ENCODE assay signal across 20 cellular contexts in genomic region chr17:67381925-67382257, GRCh38. TPM values are rescaled to one million over a fixed set of nuclear protein-coding genes. Genes with fewer than 3 reads are reported as not detected.
A peak's percentile ranks its signal among the peaks of the same experiment; 100 is the strongest.
DNase-seq lines count a peak whose midpoint lies in the region; ATAC-seq and TF ChIP-seq lines count a peak whose summit lies in the region.
"Had no signal": no experiment of that assay in that cellular context is flagged by ENCODE, and none has a peak within 500 bp of the region (broad histone marks: within the 10 kb centered on the region; RNA-seq: fewer than 3 reads in every experiment).

No MANE protein-coding gene starts in this region.

- in situ Hi-C loops in GM23248 (cut with MboI) = loop anchor here (5.0 kb wide), 1 partner anchor 95 kb away; no protein-coding TSS in a partner anchor

- H3K9me3 ChIP-seq in endocrine pancreas (ENCODE audit: control insufficient read depth, low read length) (no peaks in the 10 kb centered on the region), GM23248 (ENCODE audit: low read depth) (no peaks in the 10 kb centered on the region), neuronal stem cell (replicated peaks in 1 of 2; ENCODE audit: control insufficient read depth in 2 of 2, insufficient read depth in 1 of 2, low read depth in 1 of 2, low read length in 2 of 2) (no peaks in the 10 kb centered on the region)
- H3K9me3 ChIP-seq: thyroid gland had no signal

- H3K9me3 Mint-ChIP-seq in activated CD8-positive, alpha-beta memory T cell treated with anti-CD3 and anti-CD28 coated beads, Interleukin-2, amount 10 ng/mL, durations not matched to agents 7 days and 5 days (ENCODE audit: low read depth) = no peaks in the 10 kb centered on the region
- H3K9me3 Mint-ChIP-seq in nephron = no peaks in the 10 kb centered on the region

- no peaks in the 10 kb centered on the region for H3K9me2 ChIP-seq in GM23248 (ENCODE audit: insufficient read depth)

- peaks cover 36% of the 10 kb centered on the region for H3K4me1 Mint-ChIP-seq in activated CD8-positive, alpha-beta memory T cell treated with anti-CD3 and anti-CD28 coated beads, Interleukin-2, amount 10 ng/mL, durations not matched to agents 7 days and 5 days
- H3K4me1 Mint-ChIP-seq in nephron = peaks cover 13% of the 10 kb centered on the region

- H3K27me3 ChIP-seq in endocrine pancreas (ENCODE audit: control insufficient read depth, insufficient read depth, low read length) (no peaks in the 10 kb centered on the region), GM23248 (replicated peaks; ENCODE audit: insufficient read depth) (no peaks in the 10 kb centered on the region), neuronal stem cell (ENCODE audit: control insufficient read depth in 3 of 3, insufficient read depth in 3 of 3, low read depth in 1 of 3, low read length in 3 of 3) (no peaks in the 10 kb centered on the region)
- H3K27me3 ChIP-seq: thyroid gland had no signal

- no peak overlapping the region for H4K8ac ChIP-seq in neuronal stem cell (ENCODE audit: low read depth, low read length)

- H3F3A ChIP-seq in GM23248 (ENCODE audit: insufficient read depth) = peaks cover 8% of the 10 kb centered on the region; the same call in 1 of the 2 replicates

- H2BK12ac ChIP-seq in neuronal stem cell (ENCODE audit: low read length) = no peak overlapping the region

- no peak overlapping the region for H3K23ac ChIP-seq in neuronal stem cell (ENCODE audit: low read depth, low read length, poor library complexity)

- no peaks in the 10 kb centered on the region for H4K20me1 ChIP-seq in GM23248 (ENCODE audit: insufficient read depth)

- no peak for DNase-seq in activated CD8-positive, alpha-beta memory T cell treated with anti-CD3 and anti-CD28 coated beads, Interleukin-2, amount 10 ng/mL, durations not matched to agents 7 days and 5 days
- no peak for DNase-seq in activated CD8-positive, alpha-beta memory T cell treated with anti-CD3 and anti-CD28 coated beads, Interleukin-2, amount 50 U/mL, for 4 hours
- DNase-seq in GM23248 = no peak
- no peak for DNase-seq in neuronal stem cell (ENCODE audit: low spot score)
- DNase-seq in effector CD4-positive, alpha-beta T cell = no peak
- DNase-seq: activated CD4-positive, alpha-beta T cell treated with anti-CD3 and anti-CD28 coated beads for 4 hours; C1 segment of cervical spinal cord; DMS79 treated with DMSO at 0.1 percent for 48 hours; GOT3; kidney; mesenchymal stem cell; NCI-H1436 treated with DMSO at 0.1 percent for 48 hours; NCI-H2171; NCI-H774; nephron progenitor cell; T-helper 9 cell; thyroid gland had no signal

- no peak overlapping the region for H3K4me2 ChIP-seq in GM23248 (ENCODE audit: unreplicated experiment)
- no peak overlapping the region for H3K4me2 ChIP-seq in neuronal stem cell (ENCODE audit: insufficient read depth, low read length, poor library complexity, severe bottlenecking)

- H3K27ac ChIP-seq in VCaP (peak overlapping the region; percentile 48), GM23248 (no peak overlapping the region), neuronal stem cell (replicated peaks; ENCODE audit: low read length) (no peak overlapping the region)
- H3K27ac ChIP-seq: thyroid gland had no signal

- peaks cover 4% of the 10 kb centered on the region for H3K79me1 ChIP-seq in neuronal stem cell (ENCODE audit: low read depth, low read length)

- H2BK120ac ChIP-seq in neuronal stem cell (ENCODE audit: low read depth, low read length) = no peak overlapping the region

- H3K27me3 Mint-ChIP-seq in activated CD8-positive, alpha-beta memory T cell treated with anti-CD3 and anti-CD28 coated beads, Interleukin-2, amount 10 ng/mL, durations not matched to agents 7 days and 5 days = no peaks in the 10 kb centered on the region
- H3K27me3 Mint-ChIP-seq in nephron (ENCODE audit: low read depth) = no peaks in the 10 kb centered on the region

- H3K4me1 ChIP-seq in endocrine pancreas (ENCODE audit: control insufficient read depth, insufficient read depth, low read length) (peaks cover 4% of the 10 kb centered on the region), GM23248 (ENCODE audit: insufficient read depth) (no peaks in the 10 kb centered on the region), neuronal stem cell (ENCODE audit: control insufficient read depth in 2 of 2, insufficient read depth in 1 of 2, low read depth in 1 of 2, low read length in 2 of 2) (peaks cover 0 to 4% of the 10 kb centered on the region in 2 donors)

- peaks cover 81% of the 10 kb centered on the region for H3K79me2 ChIP-seq in GM23248 (ENCODE audit: insufficient read depth)

- H3K18ac ChIP-seq in neuronal stem cell (ENCODE audit: low read length) = no peak overlapping the region

- WGBS in GM23248 (ENCODE audit: low coverage in 1 of 2, low lambda C conversion rate in 2 of 2, missing lambda C conversion rate in 2 of 2), 2 experiments = 68 to 81% methylated on average over 1 of the region's 1 CpG
- no CpG with 5 or more reads among the region's 1 CpG for WGBS in neuronal stem cell (ENCODE audit: extremely low coverage in 2 of 2, insufficient read length in 2 of 2, insufficient replicate concordance in 1 of 2), 2 donors

- no peak overlapping the region for H2BK15ac ChIP-seq in neuronal stem cell (ENCODE audit: low read length)

- H2AFZ ChIP-seq in GM23248 (no peak overlapping the region), neuronal stem cell (ENCODE audit: low read length) (no peak overlapping the region)

- H4K91ac ChIP-seq in neuronal stem cell (ENCODE audit: low read depth, low read length, poor library complexity) = no peak overlapping the region

- H3K14ac ChIP-seq in neuronal stem cell (ENCODE audit: low read length) = no peak overlapping the region

- H3K9ac ChIP-seq in endocrine pancreas (ENCODE audit: control insufficient read depth, insufficient read depth, low read length) = peak overlapping the region; percentile 21
- no peak overlapping the region for H3K9ac ChIP-seq in GM23248
- no peak overlapping the region for H3K9ac ChIP-seq in neuronal stem cell (ENCODE audit: low read depth, low read length, poor library complexity)

- no peak overlapping the region for H3K4me3 Mint-ChIP-seq in activated CD8-positive, alpha-beta memory T cell treated with anti-CD3 and anti-CD28 coated beads, Interleukin-2, amount 10 ng/mL, durations not matched to agents 7 days and 5 days
- H3K4me3 Mint-ChIP-seq in nephron = peak overlapping the region in 2 of 3 experiments; percentile 10 to 45
- H3K4me3 Mint-ChIP-seq: nephron progenitor cell had no signal

- H3K27ac Mint-ChIP-seq in activated CD8-positive, alpha-beta memory T cell treated with anti-CD3 and anti-CD28 coated beads, Interleukin-2, amount 10 ng/mL, durations not matched to agents 7 days and 5 days = peak overlapping the region; percentile 47
- H3K27ac Mint-ChIP-seq in nephron = peak overlapping the region; percentile 10 to 81 (median 38)
- H3K27ac Mint-ChIP-seq: nephron progenitor cell had no signal

- H3K36me3 Mint-ChIP-seq in activated CD8-positive, alpha-beta memory T cell treated with anti-CD3 and anti-CD28 coated beads, Interleukin-2, amount 10 ng/mL, durations not matched to agents 7 days and 5 days = peaks cover 33% of the 10 kb centered on the region
- peaks cover 9% of the 10 kb centered on the region for H3K36me3 Mint-ChIP-seq in nephron (ENCODE audit: low read depth)

- H3K4me3 ChIP-seq in endocrine pancreas (ENCODE audit: control insufficient read depth, insufficient read depth, low read length) (peak overlapping the region; percentile 35), GM23248 (no peak overlapping the region), neuronal stem cell (ENCODE audit: low read length in 2 of 2) (no peak overlapping the region)
- H3K4me3 ChIP-seq: thyroid gland had no signal

- H2AK5ac ChIP-seq in neuronal stem cell (ENCODE audit: low read depth, low read length) = no peak overlapping the region

- H2BK5ac ChIP-seq in neuronal stem cell (ENCODE audit: low read length) = no peak overlapping the region

- no peak for ATAC-seq in activated CD8-positive, alpha-beta memory T cell treated with anti-CD3 and anti-CD28 coated beads, Interleukin-2, amount 10 ng/mL, durations not matched to agents 7 days and 5 days

- H3K36me3 ChIP-seq in endocrine pancreas (ENCODE audit: control insufficient read depth, insufficient read depth, low read length) (no peaks in the 10 kb centered on the region), GM23248 (ENCODE audit: low read depth) (no peaks in the 10 kb centered on the region), neuronal stem cell (replicated peaks in 1 of 2; ENCODE audit: control insufficient read depth in 2 of 2, insufficient read depth in 2 of 2, low read length in 2 of 2) (peaks cover 0 to 5% of the 10 kb centered on the region in 2 donors)
- H3K36me3 ChIP-seq: thyroid gland had no signal

- TF ChIP-seq CTCF in VCaP (conservative IDR thresholded peaks at IDR 0.05) (no peak), nephron (IDR thresholded peaks at IDR 0.05; ENCODE audit: unreplicated experiment in 3 of 3) (no peak)

- CTCF ChIA-PET in activated CD8-positive, alpha-beta memory T cell treated with anti-CD3 and anti-CD28 coated beads, Interleukin-2, amount 10 ng/mL, durations not matched to agents 7 days and 5 days (lab: Charles Lee) = interaction anchor here (0.7 to 10.5 kb wide), 4 partner anchors 9 to 442 kb away, joined by 3 to 209 read pairs (median 4); no protein-coding TSS in a partner anchor

- no peak overlapping the region for H3K4ac ChIP-seq in neuronal stem cell (ENCODE audit: low read length)

RNA-seq across cellular contexts. Expression of gene PITPNC1, which starts 4.8 kb away (rescaled TPM):
- total RNA-seq in activated CD8-positive, alpha-beta memory T cell treated with anti-CD3 and anti-CD28 coated beads, Interleukin-2, amount 10 ng/mL, durations not matched to agents 7 days and 5 days = 10 to 100 TPM; 44.9 to 67.6 TPM
- 5.8 and 9.2 TPM in 2 replicates for total RNA-seq in GM23248 (2014; rRNA removed; shearing (Covaris generic))
- 7.3 and 7.4 TPM in 2 replicates for polyA plus RNA-seq in GM23248 (2016; fragmentation: Nextera tagmentation; extraction: Ambion mirVana)
- 16.3 TPM for polyA plus RNA-seq in neuronal stem cell (2013, experiment 1 of 2)
- 16.7 TPM for polyA plus RNA-seq in neuronal stem cell (2013, experiment 2 of 2)

RNA-seq across cellular contexts. Expression of gene PSMD12, which starts 15.5 kb away (rescaled TPM):
- total RNA-seq in activated CD8-positive, alpha-beta memory T cell treated with anti-CD3 and anti-CD28 coated beads, Interleukin-2, amount 10 ng/mL, durations not matched to agents 7 days and 5 days = 10 to 100 TPM; 52.8 to 63.2 TPM
- 31.9 and 44.3 TPM in 2 replicates for total RNA-seq in GM23248 (2014; rRNA removed; shearing (Covaris generic))
- 85.3 and 87.9 TPM in 2 replicates for polyA plus RNA-seq in GM23248 (2016; fragmentation: Nextera tagmentation; extraction: Ambion mirVana)
- 33.7 TPM for polyA plus RNA-seq in neuronal stem cell (2013, experiment 1 of 2)
- 34.6 TPM for polyA plus RNA-seq in neuronal stem cell (2013, experiment 2 of 2)
